ENCODE assay signal across 8 cellular contexts in genomic region chr5:137622850-137623249, GRCh38.
A peak's percentile ranks its signal among the peaks of the same experiment; 100 is the strongest.
DNase-seq lines count a peak whose midpoint lies in the region; ATAC-seq, FAIRE-seq and TF ChIP-seq lines count a peak whose summit lies in the region.
"Had no signal": no experiment of that assay in that cellular context is flagged by ENCODE, and none has a peak within 500 bp of the region (broad histone marks: within the 10 kb centered on the region; RNA-seq: fewer than 3 reads in every experiment).

No MANE protein-coding gene starts in this region.

- H3K27me3 ChIP-seq in K562 (ENCODE audit: control insufficient read depth in 2 of 2, insufficient read depth in 2 of 2, low read length in 2 of 2) (peaks cover 0 to 26% of the 10 kb centered on the region in 2 experiments; a peak in 2 of 5 replicates), left lung (no peaks in the 10 kb centered on the region), upper lobe of right lung (no peaks in the 10 kb centered on the region), small intestine (ENCODE audit: control insufficient read depth in 2 of 2, insufficient read depth in 2 of 2, low read length in 2 of 2) (no peaks in the 10 kb centered on the region)

- in situ Hi-C loops in K562 (cut with MboI) = no loop called here

- FAIRE-seq in K562 (lab: Jason Lieb, UNC) (no peak), small intestine (lab: Jason Lieb, UNC) (no peak)

- DNase-seq in LHCN-M2 (ENCODE audit: low read depth) (peak; percentile 73), K562 (ENCODE audit: extremely low read depth in 1 of 4, low spot score in 3 of 4) (no peak), left lung (peak; percentile 79 to 82), upper lobe of right lung (peak; percentile 83), T1000 (lab: John Stamatoyannopoulos, UW) (no peak), small intestine (no peak)
- DNase-seq in activated CD4-positive, CD25-positive, alpha-beta regulatory T cell treated with anti-CD3 and anti-CD28 coated beads, Interleukin-2, amount 50 U/mL, for 72 hours = no peak

- 0% methylated on average over 5 of the region's 5 CpGs for WGBS in K562 (ENCODE audit: insufficient coverage, low coverage, missing lambda C conversion rate)
- 86 to 94% (median 93%) methylated on average over 5 of the region's 5 CpGs for WGBS in small intestine, 3 donors

- no peak overlapping the region for H2AFZ ChIP-seq in K562 (ENCODE audit: low read depth, low read length)

- TF ChIP-seq RAD21 in K562 (CRISPR knock-in tag; conservative IDR thresholded peaks at IDR 0.05 in 1 of 2, IDR thresholded peaks at IDR 0.05 in 1 of 2) = no peak

- CTCF ChIA-PET in K562 (lab: Yijun Ruan, JAX; ENCODE audit: low intra/inter-chr PET ratio) = no interaction called here

- no peaks in the 10 kb centered on the region for H3K79me2 ChIP-seq in K562 (ENCODE audit: control insufficient read depth, insufficient read depth, low read length)

- POLR2A ChIA-PET in K562 (lab: Yijun Ruan, JAX) = no interaction called here

- H3K36me3 ChIP-seq in K562 (ENCODE audit: control insufficient read depth, insufficient read depth, low read length) = no peaks in the 10 kb centered on the region
- no peaks in the 10 kb centered on the region for H3K36me3 ChIP-seq in left lung
- no peaks in the 10 kb centered on the region for H3K36me3 ChIP-seq in upper lobe of right lung
- no peaks in the 10 kb centered on the region for H3K36me3 ChIP-seq in small intestine (ENCODE audit: control insufficient read depth in 2 of 2, insufficient read depth in 2 of 2, low read length in 2 of 2)

- H3K4me2 ChIP-seq in K562 (ENCODE audit: insufficient read depth, low read length) = no peak overlapping the region
- H3K4me2 ChIP-seq: KMS-11 had no signal

- TF ChIP-seq CTCF in K562 (IDR thresholded peaks at IDR 0.05 in 2 of 3, conservative IDR thresholded peaks at IDR 0.05 in 1 of 3; ENCODE audit: insufficient read depth in 2 of 3, low read depth in 1 of 3, low read length in 3 of 3) = no peak
- TF ChIP-seq CTCF in left lung (IDR thresholded peaks at IDR 0.05) = no peak
- TF ChIP-seq CTCF in upper lobe of right lung (IDR thresholded peaks at IDR 0.05) = no peak

- H3K9me1 ChIP-seq in K562 (ENCODE audit: control insufficient read depth, insufficient read depth, low read length) = no peaks in the 10 kb centered on the region

- BruUV-seq in K562 (replicated peaks; lab: Mats Ljungman, UMichigan) = no TSS peak

- H3K27ac ChIP-seq in K562 (ENCODE audit: extremely low read depth, low read depth, low read length) = no peak overlapping the region
- H3K27ac ChIP-seq in left lung = no peak overlapping the region
- no peak overlapping the region for H3K27ac ChIP-seq in upper lobe of right lung
- no peak overlapping the region for H3K27ac ChIP-seq in small intestine (ENCODE audit: low read depth in 1 of 2, low read length in 1 of 2)
- H3K27ac ChIP-seq: KMS-11 had no signal

- no peak overlapping the region for H3K9ac ChIP-seq in K562 (ENCODE audit: insufficient read depth in 1 of 2, low read depth in 2 of 2, low read length in 2 of 2)
- H3K9ac ChIP-seq: KMS-11 had no signal

- no peak overlapping the region for H3K4me3 ChIP-seq in K562
- H3K4me3 ChIP-seq in left lung = no peak overlapping the region
- no peak overlapping the region for H3K4me3 ChIP-seq in upper lobe of right lung
- no peak overlapping the region for H3K4me3 ChIP-seq in small intestine (ENCODE audit: low read depth in 1 of 2, low read length in 2 of 2)

- H3K4me1 ChIP-seq in K562 (replicated peaks in 1 of 2; ENCODE audit: control insufficient read depth in 2 of 2, insufficient read depth in 2 of 2, low read length in 2 of 2) = no peaks in the 10 kb centered on the region
- H3K4me1 ChIP-seq in left lung = peaks cover 0 to 6% of the 10 kb centered on the region in 2 donors
- peaks cover 16% of the 10 kb centered on the region for H3K4me1 ChIP-seq in upper lobe of right lung
- H3K4me1 ChIP-seq in small intestine (ENCODE audit: control insufficient read depth in 2 of 2, insufficient read depth in 1 of 2, low read depth in 1 of 2, low read length in 1 of 2) = no peaks in the 10 kb centered on the region

- TF ChIP-seq POLR2A in K562 (conservative IDR thresholded peaks at IDR 0.05) = no peak

- intact Hi-C loops in K562 (cut with micrococcal nuclease) (loop anchor here (10.0 kb wide), 1 partner anchor 202 kb away; no protein-coding TSS in a partner anchor), left lung (cut with DNase I) (no loop called here), upper lobe of right lung (cut with DNase I) (no loop called here)

- no peaks in the 10 kb centered on the region for H4K20me1 ChIP-seq in K562 (replicated peaks; ENCODE audit: control insufficient read depth, insufficient read depth, low read length)

- H3K9me3 ChIP-seq in K562 (replicated peaks; ENCODE audit: control insufficient read depth, insufficient read depth, low read depth, low read length) = no peaks in the 10 kb centered on the region
- H3K9me3 ChIP-seq in left lung = no peaks in the 10 kb centered on the region
- no peaks in the 10 kb centered on the region for H3K9me3 ChIP-seq in upper lobe of right lung
- no peaks in the 10 kb centered on the region for H3K9me3 ChIP-seq in small intestine (ENCODE audit: control insufficient read depth, low read depth)

- ATAC-seq in K562 (no peak), left lung (peak; percentile 55), upper lobe of right lung (peak; percentile 84)

- TF ChIP-seq EP300 in K562 (IDR thresholded peaks at IDR 0.05; ENCODE audit: low read length) = no peak

TF ChIP-seq in K562, 482 proteins besides CTCF, POLR2A, EP300 and RAD21:
- TF ChIP-seq USF1 (CRISPR knock-in tag; IDR thresholded peaks at IDR 0.05) (peak; percentile 44), TFE3 (CRISPR knock-in tag; IDR thresholded peaks at IDR 0.05) (peak; percentile 15; the same call in 1 of the 2 replicates), HNRNPUL1 (IDR thresholded peaks at IDR 0.05; ENCODE audit: low read length) (no peak), RAD51 (IDR thresholded peaks at IDR 0.05; ENCODE audit: borderline replicate concordance, low read depth) (peak; percentile 25; the same call in 1 of the 2 replicates), USF2 (CRISPR knock-in tag; IDR thresholded peaks at IDR 0.05) (peak; percentile 49)

Comparison
In these comparisons a context has a peak if more than half of its experiments do, and no peak if none do; other contexts are left out.
1. DNase-seq: peak in LHCN-M2 (single experiment), left lung (2 of 2) and upper lobe of right lung (single experiment); none in K562 (0 of 4), activated CD4-positive, CD25-positive, alpha-beta regulatory T cell treated with anti-CD3 and anti-CD28 coated beads, Interleukin-2, amount 50 U/mL, for 72 hours (single experiment), T1000 (single experiment) and small intestine (single experiment).